Comparison of ENCODE assay signal across 13 cellular contexts in genomic region chr12:116629451-116629850, GRCh38.
DNase-seq lines count a peak whose midpoint lies in the region; ATAC-seq and TF ChIP-seq lines count a peak whose summit lies in the region.
"Had no signal": no experiment of that assay in that cellular context is flagged by ENCODE, and none has a peak within 500 bp of the region (broad histone marks: within the 10 kb centered on the region; RNA-seq: fewer than 3 reads in every experiment).

No MANE protein-coding gene starts in this region.

- no peak for TF ChIP-seq EP300 in sigmoid colon (IDR thresholded peaks at IDR 0.05)

- DNase-seq in SK-MEL-5 (ENCODE audit: low read depth, low spot score) (peak; percentile 65), fibroblast of the aortic adventitia (ENCODE audit: low read depth) (peak; percentile 41), sciatic nerve (ENCODE audit: low spot score) (no peak), mucosa of descending colon (no peak), sigmoid colon (no peak), endodermal cell (no peak)
- no peak for DNase-seq in activated T-cell treated with anti-CD3 and anti-CD28 coated beads, Interleukin-2, amount 50 U/mL, for 72 hours
- DNase-seq: Calu3; CD4-positive, alpha-beta T cell; H9 had no signal

- intact Hi-C loops in sciatic nerve (cut with DNase I) = no loop called here
- intact Hi-C loops in mucosa of descending colon (cut with DNase I, micrococcal nuclease) = no loop called here
- intact Hi-C loops in sigmoid colon (cut with DNase I) = no loop called here

- TF ChIP-seq CTCF in fibroblast of the aortic adventitia (IDR thresholded peaks at IDR 0.05; ENCODE audit: insufficient read depth, low read length) (no peak), mucosa of descending colon (IDR thresholded peaks at IDR 0.05) (no peak), sigmoid colon (IDR thresholded peaks at IDR 0.05) (no peak), endodermal cell (conservative IDR thresholded peaks at IDR 0.05) (no peak)

- in situ Hi-C loops in SK-MEL-5 (cut with HindIII; ENCODE audit: low pct_unique_long_range_greater_than_20kb, low sequenced_read_pairs) = no loop called here

- H3K9ac ChIP-seq in BLaER1 (peak overlapping the region; percentile 29), endodermal cell (ENCODE audit: extremely low read depth, low read length, poor library complexity, severe bottlenecking) (no peak overlapping the region)

- ATAC-seq in sciatic nerve (peak; percentile 85), mucosa of descending colon (no peak)
- no peak for ATAC-seq in activated T-cell treated with anti-CD3 and anti-CD28 coated beads, Interleukin-2, amount 50 U/mL, for 72 hours (replicated peaks in 1 of 2)
- ATAC-seq: GM23338 had no signal

- no peak overlapping the region for H3K27ac Mint-ChIP-seq in endodermal cell
- no peak overlapping the region for H3K27ac Mint-ChIP-seq in activated T-cell treated with anti-CD3 and anti-CD28 coated beads, Interleukin-2, amount 50 U/mL, for 72 hours
- H3K27ac Mint-ChIP-seq: CD4-positive, alpha-beta T cell; GM23338; H9 had no signal

- H3K4me1 Mint-ChIP-seq in endodermal cell = no peaks in the 10 kb centered on the region
- peaks cover 2% of the 10 kb centered on the region for H3K4me1 Mint-ChIP-seq in activated T-cell treated with anti-CD3 and anti-CD28 coated beads, Interleukin-2, amount 50 U/mL, for 72 hours (ENCODE audit: low read depth)

- H3K36me3 ChIP-seq in BLaER1 (no peaks in the 10 kb centered on the region), mucosa of descending colon (ENCODE audit: low read depth) (no peaks in the 10 kb centered on the region), sigmoid colon (no peaks in the 10 kb centered on the region), endodermal cell (ENCODE audit: control insufficient read depth, insufficient read depth, low read length) (no peaks in the 10 kb centered on the region)

- H3K27me3 ChIP-seq in BLaER1 (no peaks in the 10 kb centered on the region), sigmoid colon (no peaks in the 10 kb centered on the region), endodermal cell (ENCODE audit: control insufficient read depth, insufficient read depth, low read length, poor library complexity, severe bottlenecking) (no peaks in the 10 kb centered on the region)

- H3K4me1 ChIP-seq in BLaER1 (peaks cover 71% of the 10 kb centered on the region), mucosa of descending colon (ENCODE audit: low read depth) (no peaks in the 10 kb centered on the region), sigmoid colon (no peaks in the 10 kb centered on the region), endodermal cell (ENCODE audit: control insufficient read depth, insufficient read depth, low read length) (no peaks in the 10 kb centered on the region)

- H3K36me3 Mint-ChIP-seq in endodermal cell (ENCODE audit: low read depth) = no peaks in the 10 kb centered on the region
- H3K36me3 Mint-ChIP-seq in activated T-cell treated with anti-CD3 and anti-CD28 coated beads, Interleukin-2, amount 50 U/mL, for 72 hours (ENCODE audit: insufficient read depth in 2 of 2) = no peaks in the 10 kb centered on the region

- 81 to 82% methylated on average over 10 of the region's 10 CpGs for WGBS in sigmoid colon, 2 donors
- WGBS in endodermal cell (ENCODE audit: insufficient coverage in 1 of 2, insufficient read length in 1 of 2), 2 experiments = 87 to 91% methylated on average over 8 to 10 of the region's 10 CpGs

- no peak for TF ChIP-seq POLR2A in sigmoid colon (IDR thresholded peaks at IDR 0.05)

- no peaks in the 10 kb centered on the region for H3K9me3 Mint-ChIP-seq in endodermal cell
- no peaks in the 10 kb centered on the region for H3K9me3 Mint-ChIP-seq in activated T-cell treated with anti-CD3 and anti-CD28 coated beads, Interleukin-2, amount 50 U/mL, for 72 hours
- H3K9me3 Mint-ChIP-seq: CD4-positive, alpha-beta T cell; GM23338; H9 had no signal

- H3K27ac ChIP-seq in BLaER1 (peak overlapping the region; percentile 35; the same call in 1 of the 2 replicates), sigmoid colon (no peak overlapping the region), endodermal cell (ENCODE audit: low read depth, low read length) (no peak overlapping the region)
- H3K27ac ChIP-seq: 22Rv1 had no signal

- H3K9me3 ChIP-seq in BLaER1 = no peaks in the 10 kb centered on the region
- H3K9me3 ChIP-seq in mucosa of descending colon = no peaks in the 10 kb centered on the region
- H3K9me3 ChIP-seq in sigmoid colon = no peaks in the 10 kb centered on the region
- H3K9me3 ChIP-seq in endodermal cell (ENCODE audit: control insufficient read depth, low read length) = no peaks in the 10 kb centered on the region

- peak overlapping the region; percentile 75 for H3K4me2 ChIP-seq in BLaER1
- H3K4me2 ChIP-seq: GM23338 had no signal

- H3K4me3 ChIP-seq in BLaER1 = no peak overlapping the region
- no peak overlapping the region for H3K4me3 ChIP-seq in fibroblast of the aortic adventitia (ENCODE audit: low read depth, low read length)
- no peak overlapping the region for H3K4me3 ChIP-seq in mucosa of descending colon
- no peak overlapping the region for H3K4me3 ChIP-seq in sigmoid colon
- H3K4me3 ChIP-seq in endodermal cell (ENCODE audit: low read length) = no peak overlapping the region
- H3K4me3 ChIP-seq: GM23338 had no signal

- no peak overlapping the region for H3K4me3 Mint-ChIP-seq in endodermal cell
- no peak overlapping the region for H3K4me3 Mint-ChIP-seq in activated T-cell treated with anti-CD3 and anti-CD28 coated beads, Interleukin-2, amount 50 U/mL, for 72 hours
- H3K4me3 Mint-ChIP-seq: CD4-positive, alpha-beta T cell; GM23338; H9 had no signal

- H3K27me3 Mint-ChIP-seq in endodermal cell (ENCODE audit: insufficient read depth) = no peaks in the 10 kb centered on the region
- H3K27me3 Mint-ChIP-seq in activated T-cell treated with anti-CD3 and anti-CD28 coated beads, Interleukin-2, amount 50 U/mL, for 72 hours (ENCODE audit: low read depth) = peaks cover 10% of the 10 kb centered on the region

- no peaks in the 10 kb centered on the region for H4K20me1 ChIP-seq in BLaER1

Comparison
In these comparisons a context has a peak if more than half of its experiments do, and no peak if none do; other contexts are left out.
1. DNase-seq: peak in SK-MEL-5 (single experiment) and fibroblast of the aortic adventitia (single experiment); none in sciatic nerve (single experiment), mucosa of descending colon (0 of 3), sigmoid colon (single experiment), endodermal cell (single experiment) and activated T-cell treated with anti-CD3 and anti-CD28 coated beads, Interleukin-2, amount 50 U/mL, for 72 hours (0 of 2).